Comparison of ENCODE assay signal across 24 cellular contexts in the genomic region with DNA sequence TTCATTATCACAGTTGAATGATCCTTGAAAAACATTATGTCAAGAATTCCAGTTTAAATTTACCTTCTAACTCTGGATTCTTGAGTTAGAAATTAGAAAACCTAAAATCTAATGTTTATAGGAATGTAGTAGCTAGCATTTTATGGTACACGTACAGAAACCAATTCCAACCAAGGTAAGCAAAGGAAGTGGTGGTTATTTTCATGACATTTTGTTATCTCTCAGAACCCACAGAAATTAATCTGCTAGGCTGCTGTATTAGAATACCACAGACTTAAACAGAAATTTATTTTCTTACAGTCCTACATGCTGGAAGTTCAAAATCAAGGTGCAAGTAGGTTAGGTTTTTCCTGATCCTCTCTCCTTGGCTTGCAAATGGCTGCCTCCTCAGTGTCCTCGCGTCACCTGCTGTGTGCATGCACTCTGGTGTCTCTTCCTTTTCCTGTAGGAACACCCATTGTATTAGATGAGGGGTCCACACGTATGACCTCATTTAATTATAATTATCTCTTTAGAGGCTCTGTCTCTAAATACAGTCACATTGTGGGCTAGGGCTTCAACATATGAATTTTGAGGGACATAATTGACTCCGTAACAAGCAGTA. TPM values are rescaled to one million over a fixed set of nuclear protein-coding genes. Genes with fewer than 3 reads are reported as not detected.
DNase-seq lines count a peak whose midpoint lies in the region; ATAC-seq and TF ChIP-seq lines count a peak whose summit lies in the region.
"Had no signal": no experiment of that assay in that cellular context is flagged by ENCODE, and none has a peak within 500 bp of the region (broad histone marks: within the 10 kb centered on the region; RNA-seq: fewer than 3 reads in every experiment).

No MANE protein-coding gene starts in this region.

- no peaks in the 10 kb centered on the region for H3K27me3 Mint-ChIP-seq in activated naive CD4-positive, alpha-beta T cell treated with anti-CD3 and anti-CD28 coated beads for 36 hours (ENCODE audit: low read depth)
- H3K27me3 Mint-ChIP-seq in T-helper 1 cell treated with Interleukin-12 subunit alpha and Interleukin-12 subunit beta and Interleukin-4 antibody, amounts not matched to agents 30 μg/mL and 1 μg/mL, for 36 hours (ENCODE audit: low read depth) = no peaks in the 10 kb centered on the region
- no peaks in the 10 kb centered on the region for H3K27me3 Mint-ChIP-seq in effector memory CD8-positive, alpha-beta T cell
- peaks cover 2% of the 10 kb centered on the region for H3K27me3 Mint-ChIP-seq in endothelial cell (ENCODE audit: unreplicated experiment)

- peak overlapping the region; percentile 79 for H3K27ac Mint-ChIP-seq in activated naive CD4-positive, alpha-beta T cell treated with anti-CD3 and anti-CD28 coated beads for 36 hours
- H3K27ac Mint-ChIP-seq in T-helper 1 cell treated with Interleukin-12 subunit alpha and Interleukin-12 subunit beta and Interleukin-4 antibody, amounts not matched to agents 30 μg/mL and 1 μg/mL, for 36 hours = peak overlapping the region; percentile 87
- no peak overlapping the region for H3K27ac Mint-ChIP-seq in effector memory CD8-positive, alpha-beta T cell
- H3K27ac Mint-ChIP-seq in endothelial cell (ENCODE audit: unreplicated experiment) = no peak overlapping the region
- H3K27ac Mint-ChIP-seq: activated B cell treated with CpG ODN at 0.5 μM for 24 hours, HFFc6 had no signal

- H3K27ac ChIP-seq in stomach smooth muscle (ENCODE audit: low read length) = peak overlapping the region; percentile 86
- H3K27ac ChIP-seq: hepatocyte, KMS-11, psoas muscle, thyroid gland had no signal

- CTCF ChIA-PET in activated naive CD4-positive, alpha-beta T cell treated with anti-CD3 and anti-CD28 coated beads for 36 hours (lab: Charles Lee) = no interaction called here

- H3K9me3 ChIP-seq in stomach smooth muscle (ENCODE audit: control insufficient read depth in 2 of 2, low read length in 2 of 2) = no peaks in the 10 kb centered on the region
- H3K9me3 ChIP-seq: psoas muscle, spleen, thyroid gland had no signal

- no peaks in the 10 kb centered on the region for H3K36me3 Mint-ChIP-seq in activated naive CD4-positive, alpha-beta T cell treated with anti-CD3 and anti-CD28 coated beads for 36 hours (ENCODE audit: low read depth)
- H3K36me3 Mint-ChIP-seq in T-helper 1 cell treated with Interleukin-12 subunit alpha and Interleukin-12 subunit beta and Interleukin-4 antibody, amounts not matched to agents 30 μg/mL and 1 μg/mL, for 36 hours (ENCODE audit: low read depth) = peaks cover 11% of the 10 kb centered on the region
- H3K36me3 Mint-ChIP-seq in effector memory CD8-positive, alpha-beta T cell (ENCODE audit: insufficient read depth) = no peaks in the 10 kb centered on the region
- no peaks in the 10 kb centered on the region for H3K36me3 Mint-ChIP-seq in endothelial cell (ENCODE audit: low read depth, unreplicated experiment)

- no peak overlapping the region for H3K4me3 Mint-ChIP-seq in activated naive CD4-positive, alpha-beta T cell treated with anti-CD3 and anti-CD28 coated beads for 36 hours
- H3K4me3 Mint-ChIP-seq in T-helper 1 cell treated with Interleukin-12 subunit alpha and Interleukin-12 subunit beta and Interleukin-4 antibody, amounts not matched to agents 30 μg/mL and 1 μg/mL, for 36 hours = peak overlapping the region; percentile 26
- H3K4me3 Mint-ChIP-seq in effector memory CD8-positive, alpha-beta T cell = no peak overlapping the region
- H3K4me3 Mint-ChIP-seq in endothelial cell (ENCODE audit: unreplicated experiment) = no peak overlapping the region
- H3K4me3 Mint-ChIP-seq: activated B cell treated with CpG ODN at 0.5 μM for 24 hours, HFFc6, neural crest cell had no signal

- H3K9me3 Mint-ChIP-seq in activated naive CD4-positive, alpha-beta T cell treated with anti-CD3 and anti-CD28 coated beads for 36 hours = no peaks in the 10 kb centered on the region
- peaks cover 8% of the 10 kb centered on the region for H3K9me3 Mint-ChIP-seq in T-helper 1 cell treated with Interleukin-12 subunit alpha and Interleukin-12 subunit beta and Interleukin-4 antibody, amounts not matched to agents 30 μg/mL and 1 μg/mL, for 36 hours
- H3K9me3 Mint-ChIP-seq in effector memory CD8-positive, alpha-beta T cell = no peaks in the 10 kb centered on the region
- H3K9me3 Mint-ChIP-seq in endothelial cell (ENCODE audit: unreplicated experiment) = no peaks in the 10 kb centered on the region
- H3K9me3 Mint-ChIP-seq: activated B cell treated with CpG ODN at 0.5 μM for 24 hours, HFFc6, neural crest cell had no signal

- no peak overlapping the region for H3K4me3 ChIP-seq in stomach smooth muscle (ENCODE audit: low read length in 2 of 2)
- H3K4me3 ChIP-seq: hepatocyte, psoas muscle, spleen, thyroid gland had no signal

- peaks cover 28% of the 10 kb centered on the region for H3K4me1 Mint-ChIP-seq in activated naive CD4-positive, alpha-beta T cell treated with anti-CD3 and anti-CD28 coated beads for 36 hours (ENCODE audit: low read depth)
- H3K4me1 Mint-ChIP-seq in T-helper 1 cell treated with Interleukin-12 subunit alpha and Interleukin-12 subunit beta and Interleukin-4 antibody, amounts not matched to agents 30 μg/mL and 1 μg/mL, for 36 hours (ENCODE audit: low read depth) = peaks cover 53% of the 10 kb centered on the region
- H3K4me1 Mint-ChIP-seq in effector memory CD8-positive, alpha-beta T cell (ENCODE audit: low read depth in 2 of 2) = peaks cover 5 to 11% of the 10 kb centered on the region in 2 donors
- peaks cover 20% of the 10 kb centered on the region for H3K4me1 Mint-ChIP-seq in endothelial cell (ENCODE audit: unreplicated experiment)
- H3K4me1 Mint-ChIP-seq: activated B cell treated with CpG ODN at 0.5 μM for 24 hours, neural crest cell had no signal

- no peaks in the 10 kb centered on the region for H3K27me3 ChIP-seq in stomach smooth muscle (ENCODE audit: control insufficient read depth in 1 of 2, insufficient read depth in 2 of 2, low read length in 2 of 2)
- H3K27me3 ChIP-seq: hepatocyte, thyroid gland had no signal

- ATAC-seq in effector memory CD8-positive, alpha-beta T cell (replicated peaks) = peak; percentile 66
- no peak for ATAC-seq in GM21367 (IDR thresholded peaks at IDR 0.05; ENCODE audit: unreplicated experiment)

- peak overlapping the region in 1 of 2 donors; percentile 59 for H3K9ac ChIP-seq in stomach smooth muscle (ENCODE audit: low read length in 2 of 2)
- H3K9ac ChIP-seq: KMS-11 had no signal

- no peak for TF ChIP-seq CTCF in endothelial cell (IDR thresholded peaks at IDR 0.05; ENCODE audit: unreplicated experiment)

- no peak for DNase-seq in activated naive CD4-positive, alpha-beta T cell treated with anti-CD3 and anti-CD28 coated beads for 36 hours
- no peak for DNase-seq in activated naive CD4-positive, alpha-beta T cell treated with Interleukin-2 at 50 U/mL for 16 hours
- DNase-seq in effector memory CD8-positive, alpha-beta T cell = no peak
- no peak for DNase-seq in endothelial cell (ENCODE audit: low spot score)
- no peak for DNase-seq in cerebellum (ENCODE audit: low spot score)
- DNase-seq: ACHN; activated B cell treated with CpG ODN at 0.5 μM for 24 hours; activated CD8-positive, alpha-beta memory T cell treated with anti-CD3 and anti-CD28 coated beads, Interleukin-2, amount 50 U/mL, for 48 hours; cerebellar nuclear complex; HFFc6; NCI-H1092 treated with DMSO at 0.1 percent for 48 hours; NCI-H2081 treated with DMSO at 0.1 percent for 48 hours; NCI-H510A treated with DMSO at 0.1 percent for 48 hours; psoas muscle; SIG-M5; spleen; stimulated activated CD8-positive, alpha-beta memory T cell treated with anti-CD3 and anti-CD28 coated beads, Interleukin-4, amount 100 ng/mL, for 48 hours; thyroid gland had no signal

- H3K4me1 ChIP-seq in stomach smooth muscle (ENCODE audit: control insufficient read depth, insufficient read depth, low read length) = peaks cover 15% of the 10 kb centered on the region
- H3K4me1 ChIP-seq: spleen, thyroid gland had no signal

- intact Hi-C loops in activated naive CD4-positive, alpha-beta T cell treated with anti-CD3 and anti-CD28 coated beads for 36 hours (cut with micrococcal nuclease) = loop anchor here (1.0 to 10.0 kb wide), 2 partner anchors 8 to 1163 kb away; no protein-coding TSS in a partner anchor

- H3K36me3 ChIP-seq in stomach smooth muscle (ENCODE audit: control insufficient read depth in 2 of 2, insufficient read depth in 2 of 2, low read length in 2 of 2) = no peaks in the 10 kb centered on the region
- H3K36me3 ChIP-seq: spleen, thyroid gland had no signal

RNA-seq across cellular contexts. Expression of a gene that starts 8.5 kb away (rescaled TPM):
- total RNA-seq in activated naive CD4-positive, alpha-beta T cell treated with anti-CD3 and anti-CD28 coated beads for 36 hours = 10 to 100 TPM; 25.3 to 25.6 TPM
- total RNA-seq in endothelial cell (ENCODE audit: unreplicated experiment) (36.3 TPM), cerebellum (32.0 TPM)

Comparison
In these comparisons a context has a peak if more than half of its experiments do, and no peak if none do; other contexts are left out.
1. H3K27ac Mint-ChIP-seq: peak in activated naive CD4-positive, alpha-beta T cell treated with anti-CD3 and anti-CD28 coated beads for 36 hours (single experiment) and T-helper 1 cell treated with Interleukin-12 subunit alpha and Interleukin-12 subunit beta and Interleukin-4 antibody, amounts not matched to agents 30 μg/mL and 1 μg/mL, for 36 hours (single experiment); none in effector memory CD8-positive, alpha-beta T cell (0 of 2) and endothelial cell (single experiment).